9 cellular contexts compared by ENCODE assay signal in the genomic region with DNA sequence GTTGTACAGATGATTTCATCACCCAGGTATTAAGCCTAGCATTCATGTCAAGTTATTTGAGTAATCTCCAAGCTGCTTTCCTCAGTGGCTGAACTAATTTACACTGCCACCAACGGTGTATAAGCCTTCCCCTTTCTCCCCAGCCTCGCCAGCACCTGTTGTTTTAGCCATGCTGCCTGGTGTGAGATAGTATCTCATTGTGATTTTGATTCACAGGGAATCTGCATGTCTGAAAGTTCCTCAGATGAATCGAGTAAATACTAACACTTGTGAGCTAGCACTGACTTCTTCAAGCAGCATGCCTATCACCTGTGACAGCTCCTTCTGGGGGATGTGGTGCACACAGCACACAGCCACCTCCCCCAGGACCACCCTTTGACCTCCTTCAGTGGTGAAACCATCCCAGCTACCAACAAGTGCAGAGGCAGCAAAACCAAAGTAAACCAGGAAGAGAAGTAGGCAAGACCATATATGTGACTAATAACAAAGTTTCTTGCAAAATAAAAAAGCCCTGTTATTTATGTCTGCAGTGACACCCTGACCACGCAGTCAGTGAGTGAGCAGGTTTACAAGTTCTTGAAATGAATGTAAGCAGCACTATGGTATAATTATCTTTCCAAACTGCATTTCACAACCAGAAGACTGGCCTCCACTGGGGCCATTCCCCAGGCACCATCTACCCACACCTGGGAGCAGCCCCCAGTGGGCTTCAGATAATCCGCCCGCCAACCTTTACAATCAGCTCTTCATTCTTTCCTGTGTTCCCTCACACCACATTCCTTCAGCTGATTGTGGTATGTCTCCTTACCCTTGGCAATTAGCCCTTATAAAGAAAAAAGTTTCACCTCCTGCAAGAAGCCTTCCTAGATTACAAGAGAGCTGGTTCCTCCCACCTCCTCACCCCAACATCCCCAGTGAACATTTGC.
DNase-seq lines count a peak whose midpoint lies in the region; ATAC-seq and TF ChIP-seq lines count a peak whose summit lies in the region.
"Had no signal": no experiment of that assay in that cellular context is flagged by ENCODE, and none has a peak within 500 bp of the region (broad histone marks: within the 10 kb centered on the region; RNA-seq: fewer than 3 reads in every experiment).

No MANE protein-coding gene starts in this region.

- no peak overlapping the region for H3K4me3 ChIP-seq in naive thymus-derived CD4-positive, alpha-beta T cell (ENCODE audit: low read length)
- no peak overlapping the region for H3K4me3 ChIP-seq in aorta (ENCODE audit: low read length in 2 of 2)
- H3K4me3 ChIP-seq: heart right ventricle had no signal

- H3K4me3 Mint-ChIP-seq in activated T-helper 2 cell treated with anti-CD3 and anti-CD28 coated beads, Interferon-gamma antibody, Interleukin-2, Interleukin-4, amounts not matched to agents 10 μg/mL and 5 μg/mL and 100 μg/mL, durations not matched to agents 14 hours and 24 hours and 36 hours (ENCODE audit: low read depth) = no peak overlapping the region
- H3K4me3 Mint-ChIP-seq in naive thymus-derived CD4-positive, alpha-beta T cell = peak overlapping the region in 1 of 10 donors; percentile 31

- peaks cover 63% of the 10 kb centered on the region for H3K4me1 Mint-ChIP-seq in activated T-helper 2 cell treated with anti-CD3 and anti-CD28 coated beads, Interferon-gamma antibody, Interleukin-2, Interleukin-4, amounts not matched to agents 10 μg/mL and 5 μg/mL and 100 μg/mL, durations not matched to agents 14 hours and 24 hours and 36 hours (ENCODE audit: low read depth)
- H3K4me1 Mint-ChIP-seq in naive thymus-derived CD4-positive, alpha-beta T cell = peaks cover 0 to 56% (median under 1%) of the 10 kb centered on the region in 7 donors

- H3K27me3 Mint-ChIP-seq in activated T-helper 2 cell treated with anti-CD3 and anti-CD28 coated beads, Interferon-gamma antibody, Interleukin-2, Interleukin-4, amounts not matched to agents 10 μg/mL and 5 μg/mL and 100 μg/mL, durations not matched to agents 14 hours and 24 hours and 36 hours (ENCODE audit: low read depth) = no peaks in the 10 kb centered on the region
- peaks cover 0 to 53% (median 45%) of the 10 kb centered on the region in 5 donors for H3K27me3 Mint-ChIP-seq in naive thymus-derived CD4-positive, alpha-beta T cell

- CTCF ChIA-PET in naive thymus-derived CD4-positive, alpha-beta T cell (lab: Charles Lee) = no interaction called here

- H3K9me3 Mint-ChIP-seq in activated T-helper 2 cell treated with anti-CD3 and anti-CD28 coated beads, Interferon-gamma antibody, Interleukin-2, Interleukin-4, amounts not matched to agents 10 μg/mL and 5 μg/mL and 100 μg/mL, durations not matched to agents 14 hours and 24 hours and 36 hours = peaks cover 9% of the 10 kb centered on the region
- H3K9me3 Mint-ChIP-seq in naive thymus-derived CD4-positive, alpha-beta T cell = peaks cover 0 to 6% (median 4%) of the 10 kb centered on the region in 11 donors

- peak; percentile 76 for DNase-seq in NK-92 treated with Interleukin-12 subunit alpha and Interleukin-12 subunit beta, amount 100 ng/mL, for 24 hours (lab: John Stamatoyannopoulos, UW)
- no peak for DNase-seq in NK-92 (lab: John Stamatoyannopoulos, UW; ENCODE audit: unreplicated experiment)
- no peak for DNase-seq in activated T-helper 2 cell treated with anti-CD3 and anti-CD28 coated beads, Interferon-gamma antibody, Interleukin-2, Interleukin-4, amounts not matched to agents 10 μg/mL and 5 μg/mL and 100 μg/mL, durations not matched to agents 14 hours and 24 hours and 36 hours (ENCODE audit: low spot score)
- DNase-seq in naive thymus-derived CD4-positive, alpha-beta T cell = no peak
- DNase-seq in aorta = no peak
- no peak for DNase-seq in D341Med (ENCODE audit: low spot score)
- no peak for DNase-seq in hypothalamus (lab: John Stamatoyannopoulos, UW)
- DNase-seq: heart right ventricle had no signal

- H3K27ac ChIP-seq in naive thymus-derived CD4-positive, alpha-beta T cell (ENCODE audit: low read depth, low read length) = no peak overlapping the region
- no peak overlapping the region for H3K27ac ChIP-seq in aorta (ENCODE audit: low read depth in 1 of 2, low read length in 2 of 2)
- H3K27ac ChIP-seq: heart right ventricle had no signal

- H3K36me3 Mint-ChIP-seq in activated T-helper 2 cell treated with anti-CD3 and anti-CD28 coated beads, Interferon-gamma antibody, Interleukin-2, Interleukin-4, amounts not matched to agents 10 μg/mL and 5 μg/mL and 100 μg/mL, durations not matched to agents 14 hours and 24 hours and 36 hours (ENCODE audit: low read depth) = peaks cover 4% of the 10 kb centered on the region
- H3K36me3 Mint-ChIP-seq in naive thymus-derived CD4-positive, alpha-beta T cell = peaks cover 0 to 2% (median 0%) of the 10 kb centered on the region in 5 donors

- H3K27ac Mint-ChIP-seq in activated T-helper 2 cell treated with anti-CD3 and anti-CD28 coated beads, Interferon-gamma antibody, Interleukin-2, Interleukin-4, amounts not matched to agents 10 μg/mL and 5 μg/mL and 100 μg/mL, durations not matched to agents 14 hours and 24 hours and 36 hours = peak overlapping the region; percentile 82
- H3K27ac Mint-ChIP-seq in naive thymus-derived CD4-positive, alpha-beta T cell = peak overlapping the region in 1 of 9 donors; percentile 82

- WGBS in aorta, 2 donors = 81 to 84% methylated on average over 6 of the region's 6 CpGs

- TF ChIP-seq RAD21 in Ishikawa (IDR thresholded peaks at IDR 0.05; ENCODE audit: low read depth) = no peak

- peaks cover 0 to 3% of the 10 kb centered on the region in 2 donors for H3K27me3 ChIP-seq in naive thymus-derived CD4-positive, alpha-beta T cell (ENCODE audit: control insufficient read depth in 2 of 2, insufficient read depth in 2 of 2, low read length in 2 of 2)
- no peaks in the 10 kb centered on the region for H3K27me3 ChIP-seq in aorta (ENCODE audit: control insufficient read depth in 1 of 2, insufficient read depth in 2 of 2, low read length in 1 of 2)
- H3K27me3 ChIP-seq: heart right ventricle had no signal

- ATAC-seq in naive thymus-derived CD4-positive, alpha-beta T cell = peak; percentile 81
- no peak for ATAC-seq in aorta (ENCODE audit: low FRiP score)

- intact Hi-C loops in activated T-helper 2 cell treated with anti-CD3 and anti-CD28 coated beads, Interferon-gamma antibody, Interleukin-2, Interleukin-4, amounts not matched to agents 10 μg/mL and 5 μg/mL and 100 μg/mL, durations not matched to agents 14 hours and 24 hours and 36 hours (cut with micrococcal nuclease) = loop anchor here (1.0 to 10.0 kb wide), 5 partner anchors 67 to 212 kb away; no protein-coding TSS in a partner anchor
- intact Hi-C loops in naive thymus-derived CD4-positive, alpha-beta T cell (cut with micrococcal nuclease) = no loop called here
- intact Hi-C loops in aorta (cut with DNase I) = loop anchor here in 1 of 2 donors (5.0 kb wide), 1 partner anchor 42 kb away; no protein-coding TSS in a partner anchor

- no peaks in the 10 kb centered on the region for H3K36me3 ChIP-seq in naive thymus-derived CD4-positive, alpha-beta T cell (ENCODE audit: control insufficient read depth in 2 of 3, insufficient read depth in 3 of 3, low read length in 3 of 3)
- H3K36me3 ChIP-seq in aorta (ENCODE audit: control insufficient read depth in 1 of 2, insufficient read depth in 2 of 2, low read length in 1 of 2) = no peaks in the 10 kb centered on the region
- H3K36me3 ChIP-seq: heart right ventricle had no signal

- no peak for TF ChIP-seq EP300 in Ishikawa (IDR thresholded peaks at IDR 0.05; ENCODE audit: borderline replicate concordance)

- H3K4me1 ChIP-seq in naive thymus-derived CD4-positive, alpha-beta T cell (ENCODE audit: control insufficient read depth in 2 of 2, insufficient read depth in 2 of 2, low read length in 2 of 2) = no peaks in the 10 kb centered on the region
- H3K4me1 ChIP-seq in aorta (ENCODE audit: control insufficient read depth in 1 of 2, insufficient read depth in 2 of 2, low read length in 2 of 2) = no peaks in the 10 kb centered on the region

- H3K9me3 ChIP-seq in naive thymus-derived CD4-positive, alpha-beta T cell (ENCODE audit: control insufficient read depth in 2 of 3, low read length in 3 of 3) = no peaks in the 10 kb centered on the region
- no peaks in the 10 kb centered on the region for H3K9me3 ChIP-seq in aorta (ENCODE audit: control insufficient read depth, low read length)
- H3K9me3 ChIP-seq: heart right ventricle had no signal

- POLR2A ChIA-PET in naive thymus-derived CD4-positive, alpha-beta T cell (lab: Charles Lee) = no interaction called here

TF ChIP-seq in Ishikawa, 13 proteins besides CTCF, POLR2A, EP300 and RAD21 (continues in another document):
- no peak for TF ChIP-seq TAF1 (IDR thresholded peaks at IDR 0.05; ENCODE audit: low read depth)
- TF ChIP-seq ZBTB7A (IDR thresholded peaks at IDR 0.05; ENCODE audit: low read depth) = peak; percentile 60; the same call in 1 of the 2 replicates
- no peak for TF ChIP-seq EGR1 (IDR thresholded peaks at IDR 0.05)
- no peak for TF ChIP-seq YY1 (IDR thresholded peaks at IDR 0.05; ENCODE audit: low read depth)
- TF ChIP-seq CEBPB (IDR thresholded peaks at IDR 0.05) = no peak
- TF ChIP-seq NFIC (IDR thresholded peaks at IDR 0.05) = no peak
- no peak for TF ChIP-seq TEAD4 (IDR thresholded peaks at IDR 0.05)
- TF ChIP-seq REST (IDR thresholded peaks at IDR 0.05; ENCODE audit: low read depth) = no peak
- TF ChIP-seq TCF12 (IDR thresholded peaks at IDR 0.05; ENCODE audit: low read depth) = peak; percentile 18; the same call in 1 of the 2 replicates
